1 cellular context compared by ENCODE assay signal in the genomic region with DNA sequence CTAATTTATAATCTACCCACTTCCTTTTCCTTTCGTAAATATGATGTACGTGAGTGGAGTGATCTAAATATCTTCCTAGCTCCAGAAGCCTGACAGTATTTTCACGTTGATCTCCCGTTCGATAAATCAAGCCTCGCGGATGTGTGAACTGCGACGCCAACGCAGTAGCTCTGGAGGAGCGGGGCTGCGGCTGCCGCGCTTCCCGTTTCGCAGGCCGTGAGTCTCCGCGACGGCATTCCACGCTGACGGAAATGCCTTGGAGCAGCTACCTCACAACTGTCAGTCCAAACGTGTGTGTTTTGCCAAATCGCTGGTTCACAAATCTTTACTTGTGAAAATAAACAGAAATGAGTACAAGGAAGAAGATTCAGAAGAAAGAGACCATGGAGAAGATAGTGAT.
TF ChIP-seq lines count a peak whose summit lies in the region.

No MANE protein-coding gene starts in this region.

TF ChIP-seq in IMR-90, 13 proteins besides CTCF, POLR2A, EP300 and RAD21 (continued from another document):
- no peak for TF ChIP-seq CEBPB (IDR thresholded peaks at IDR 0.05; ENCODE audit: low read depth, low read length)
- no peak for TF ChIP-seq MAFK (IDR thresholded peaks at IDR 0.05; ENCODE audit: low read depth, low read length)
TF ChIP-seq in IMR-90: peak in this region for 0.
